In the genomic region with DNA sequence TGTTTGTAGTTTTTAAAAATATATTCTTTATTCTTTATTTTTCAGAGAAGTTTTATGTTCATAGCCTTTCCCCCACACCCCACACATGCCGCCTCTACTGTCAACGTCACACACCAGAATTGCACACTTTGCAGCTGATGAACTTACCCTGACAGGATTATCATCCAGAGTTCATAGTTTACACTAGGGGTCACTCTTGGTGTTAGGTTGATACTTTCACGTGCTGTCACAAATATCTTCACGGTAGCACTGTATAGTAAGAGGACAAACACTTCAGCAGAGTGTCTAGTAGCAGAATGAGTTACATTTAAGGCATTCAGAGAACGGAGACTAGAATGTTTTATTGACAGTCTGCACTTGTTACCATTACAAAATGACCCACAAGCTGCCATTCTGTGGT, we compare ENCODE assay signal across 10 cellular contexts. TPM values are rescaled to one million over a fixed set of nuclear protein-coding genes. Genes with fewer than 3 reads are reported as not detected.
DNase-seq lines count a peak whose midpoint lies in the region; ATAC-seq and TF ChIP-seq lines count a peak whose summit lies in the region.
"Had no signal": no experiment of that assay in that cellular context is flagged by ENCODE, and none has a peak within 500 bp of the region (broad histone marks: within the 10 kb centered on the region; RNA-seq: fewer than 3 reads in every experiment).

No MANE protein-coding gene starts in this region.

- H3K36me3 ChIP-seq in right lobe of liver (no peaks in the 10 kb centered on the region), Peyer's patch (no peaks in the 10 kb centered on the region)

- intact Hi-C loops in right lobe of liver (cut with DNase I) = no loop called here

- no peaks in the 10 kb centered on the region for H3K4me1 ChIP-seq in right lobe of liver
- H3K4me1 ChIP-seq in Peyer's patch = no peaks in the 10 kb centered on the region

- peak; percentile 9 for DNase-seq in Daoy (ENCODE audit: low read depth)
- DNase-seq in HT1080 (ENCODE audit: low read depth) = peak; percentile 21
- peak; percentile 29 to 41 for DNase-seq in SW 1271 (lab: John Stamatoyannopoulos, UW)
- DNase-seq in right lobe of liver = no peak
- no peak for DNase-seq in Peyer's patch
- no peak for DNase-seq in GOT3 (lab: John Stamatoyannopoulos, UW)
- no peak for DNase-seq in cerebellum (ENCODE audit: low spot score)

- TF ChIP-seq POLR2A in right lobe of liver (IDR thresholded peaks at IDR 0.05) = no peak
- TF ChIP-seq POLR2A in Peyer's patch (IDR thresholded peaks at IDR 0.05) = no peak

- H3K27me3 ChIP-seq in right lobe of liver (no peaks in the 10 kb centered on the region), Peyer's patch (no peaks in the 10 kb centered on the region)

- H3K27ac ChIP-seq in right lobe of liver = no peak overlapping the region
- H3K27ac ChIP-seq in Peyer's patch = no peak overlapping the region
- H3K27ac ChIP-seq: SK-N-MC had no signal

- TF ChIP-seq CTCF in right lobe of liver (IDR thresholded peaks at IDR 0.05) (peak in 3 of 4 donors; percentile 23 to 32 (median 26)), Peyer's patch (IDR thresholded peaks at IDR 0.05) (peak in 3 of 6 experiments; percentile 11 to 31 (median 18))

- 14% methylated on average over 5 of the region's 5 CpGs for WGBS in right lobe of liver (ENCODE audit: insufficient coverage, low coverage, low lambda C conversion rate, missing lambda C conversion rate)

- H3K4me3 ChIP-seq in right lobe of liver (no peak overlapping the region), Peyer's patch (no peak overlapping the region)
- H3K4me3 ChIP-seq: SK-N-MC had no signal

- H3K9me3 ChIP-seq in right lobe of liver (no peaks in the 10 kb centered on the region), Peyer's patch (no peaks in the 10 kb centered on the region)

- ATAC-seq in right lobe of liver = peak; percentile 33 to 68 (median 64)
- ATAC-seq in HG02852 (IDR thresholded peaks at IDR 0.05; ENCODE audit: unreplicated experiment) = no peak

RNA-seq across cellular contexts. Expression of a gene that starts 5.2 kb away (rescaled TPM):
- not detected in 2 replicates for total RNA-seq in Daoy (2014; rRNA removed; shearing (Covaris generic))
- not detected in 2 replicates for total RNA-seq in HT1080 (2014; rRNA removed; shearing (Covaris generic))
- not detected in 2 replicates for polyA plus RNA-seq in HT1080 (2015; cell fraction: cytosol; rRNA removed)
- polyA plus RNA-seq in HT1080 (2015; cell fraction: nucleus; rRNA removed) = not detected in 2 replicates
- total RNA-seq in right lobe of liver = not detected
- total RNA-seq in Peyer's patch = not detected
- total RNA-seq in cerebellum = not detected
- polyA plus RNA-seq: esophagus had no signal

RNA-seq across cellular contexts. Expression of a gene that starts 20.8 kb away (rescaled TPM):
- total RNA-seq in Daoy (2014; rRNA removed; shearing (Covaris generic)) = not detected in 2 replicates
- total RNA-seq in HT1080 (2014; rRNA removed; shearing (Covaris generic)) = not detected in 2 replicates
- polyA plus RNA-seq in HT1080 (2015; cell fraction: cytosol; rRNA removed) = not detected in 2 replicates
- not detected in 2 replicates for polyA plus RNA-seq in HT1080 (2015; cell fraction: nucleus; rRNA removed)
- total RNA-seq in right lobe of liver = not detected
- total RNA-seq in Peyer's patch = not detected
- total RNA-seq in cerebellum = not detected

RNA-seq across cellular contexts. Expression of a gene that starts 30.8 kb away (rescaled TPM):
- total RNA-seq in Daoy (2014; rRNA removed; shearing (Covaris generic)) = not detected in 2 replicates
- not detected in 2 replicates for total RNA-seq in HT1080 (2014; rRNA removed; shearing (Covaris generic))
- polyA plus RNA-seq in HT1080 (2015; cell fraction: cytosol; rRNA removed) = not detected in 2 replicates
- polyA plus RNA-seq in HT1080 (2015; cell fraction: nucleus; rRNA removed) = not detected in 2 replicates
- not detected for total RNA-seq in right lobe of liver
- not detected for total RNA-seq in Peyer's patch
- not detected for total RNA-seq in cerebellum
- polyA plus RNA-seq: esophagus had no signal

RNA-seq across cellular contexts. Expression of a gene that starts 48.6 kb away (rescaled TPM):
- total RNA-seq in Daoy (2014; rRNA removed; shearing (Covaris generic)) = not detected in 2 replicates
- total RNA-seq in HT1080 (2014; rRNA removed; shearing (Covaris generic)) = not detected in 2 replicates
- not detected in 2 replicates for polyA plus RNA-seq in HT1080 (2015; cell fraction: cytosol; rRNA removed)
- polyA plus RNA-seq in HT1080 (2015; cell fraction: nucleus; rRNA removed) = not detected in 2 replicates
- total RNA-seq in right lobe of liver = not detected
- not detected for total RNA-seq in Peyer's patch
- not detected for total RNA-seq in cerebellum
- polyA plus RNA-seq: esophagus had no signal

RNA-seq across cellular contexts. Expression of a gene that starts 50.7 kb away (rescaled TPM):
- not detected in 2 replicates for total RNA-seq in Daoy (2014; rRNA removed; shearing (Covaris generic))
- total RNA-seq in HT1080 (2014; rRNA removed; shearing (Covaris generic)) = not detected in 2 replicates
- not detected in 2 replicates for polyA plus RNA-seq in HT1080 (2015; cell fraction: cytosol; rRNA removed)
- not detected in 2 replicates for polyA plus RNA-seq in HT1080 (2015; cell fraction: nucleus; rRNA removed)
- total RNA-seq in right lobe of liver (not detected), Peyer's patch (100 to 1,000 TPM in 1 of 4 donors, 10 to 100 TPM in 2, not detected in 1; 52.6 to 103 (median 89.3) TPM), cerebellum (not detected)
- polyA plus RNA-seq: esophagus had no signal

Comparison
In these comparisons a context has a peak if more than half of its experiments do, and no peak if none do; other contexts are left out.
1. DNase-seq: peak in Daoy (single experiment), HT1080 (single experiment) and SW 1271 (2 of 2); none in right lobe of liver (0 of 3), Peyer's patch (0 of 3), GOT3 (single experiment) and cerebellum (single experiment).